In genomic region chr7:30525409-30525808, GRCh38 we compare ENCODE assay signal across 25 cellular contexts.
"Had no signal": no experiment of that assay in that cellular context is flagged by ENCODE, and none has a peak within 500 bp of the region (broad histone marks: within the 10 kb centered on the region; RNA-seq: fewer than 3 reads in every experiment).

No MANE protein-coding gene starts in this region.

- H3K4me1 ChIP-seq: body of pancreas had no signal

- H3K9me3 Mint-ChIP-seq: activated CD4-positive, alpha-beta T cell treated with anti-CD3 and anti-CD28 coated beads, Interleukin-2, amount 10 ng/mL, durations not matched to agents 7 days and 5 days; activated CD8-positive, alpha-beta T cell treated with anti-CD3 and anti-CD28 coated beads for 36 hours; activated naive CD8-positive, alpha-beta T cell treated with anti-CD3 and anti-CD28 coated beads, Interleukin-2, amount 10 ng/mL, durations not matched to agents 7 days and 5 days; activated T-cell treated with anti-CD3 and anti-CD28 coated beads, Interleukin-2, amount 50 U/mL, for 72 hours; activated T-helper 2 cell treated with anti-CD3 and anti-CD28 coated beads, Interferon-gamma antibody, Interleukin-2, Interleukin-4, amounts not matched to agents 10 μg/mL and 5 μg/mL and 100 μg/mL, durations not matched to agents 14 hours and 24 hours and 36 hours had no signal

- ATAC-seq: activated CD8-positive, alpha-beta T cell treated with anti-CD3 and anti-CD28 coated beads for 36 hours; activated T-cell treated with anti-CD3 and anti-CD28 coated beads, Interleukin-2, amount 50 U/mL, for 72 hours; body of pancreas; T-helper 17 cell had no signal

- H3K27ac Mint-ChIP-seq: activated CD4-positive, alpha-beta T cell treated with anti-CD3 and anti-CD28 coated beads, Interleukin-2, amount 10 ng/mL, durations not matched to agents 7 days and 5 days; activated CD8-positive, alpha-beta T cell treated with anti-CD3 and anti-CD28 coated beads for 36 hours; activated naive CD8-positive, alpha-beta T cell treated with anti-CD3 and anti-CD28 coated beads, Interleukin-2, amount 10 ng/mL, durations not matched to agents 7 days and 5 days; activated T-cell treated with anti-CD3 and anti-CD28 coated beads, Interleukin-2, amount 50 U/mL, for 72 hours; activated T-helper 2 cell treated with anti-CD3 and anti-CD28 coated beads, Interferon-gamma antibody, Interleukin-2, Interleukin-4, amounts not matched to agents 10 μg/mL and 5 μg/mL and 100 μg/mL, durations not matched to agents 14 hours and 24 hours and 36 hours; T-helper 17 cell had no signal

- H3K27me3 ChIP-seq: body of pancreas, MG63 had no signal

- H3K27ac ChIP-seq: body of pancreas had no signal

- H3K9me3 ChIP-seq: body of pancreas, MG63 had no signal

- H3K36me3 ChIP-seq: MG63 had no signal

- DNase-seq: activated CD4-positive, alpha-beta T cell treated with anti-CD3 and anti-CD28 coated beads, Interleukin-2, amount 10 ng/mL, durations not matched to agents 7 days and 5 days; activated CD4-positive, CD25-positive, alpha-beta regulatory T cell; activated CD8-positive, alpha-beta memory T cell treated with anti-CD3 and anti-CD28 coated beads, Interleukin-2, amount 50 U/mL, for 4 hours; activated CD8-positive, alpha-beta T cell treated with anti-CD3 and anti-CD28 coated beads for 36 hours; activated gamma-delta T cell treated with Interleukin-2 at 50 U/mL for 16 hours; activated naive CD4-positive, alpha-beta T cell treated with anti-CD3 and anti-CD28 coated beads, Interleukin-2, amount 50 U/mL, for 16 hours; activated naive CD8-positive, alpha-beta T cell treated with anti-CD3 and anti-CD28 coated beads, Interleukin-2, amount 10 ng/mL, durations not matched to agents 7 days and 5 days; activated T-cell treated with anti-CD3 and anti-CD28 coated beads, Interleukin-2, amount 50 U/mL, for 72 hours; aorta; body of pancreas; central memory CD4-positive, alpha-beta T cell; MG63; MV-4-11; NCI-H1092 treated with DMSO at 0.1 percent for 48 hours; NCI-H1417 treated with DMSO at 0.1 percent for 48 hours; NCI-H1694; NCI-H2029; NCI-H2107; NCI-H345; NCI-H510A; NK-92 treated with Interleukin-12 subunit alpha and Interleukin-12 subunit beta, amount 100 ng/mL, for 24 hours; SHP77 treated with DMSO at 0.1 percent for 48 hours; T-helper 17 cell; T-helper 9 cell had no signal

- H3K27me3 Mint-ChIP-seq: activated CD4-positive, alpha-beta T cell treated with anti-CD3 and anti-CD28 coated beads, Interleukin-2, amount 10 ng/mL, durations not matched to agents 7 days and 5 days; activated CD8-positive, alpha-beta T cell treated with anti-CD3 and anti-CD28 coated beads for 36 hours; activated naive CD8-positive, alpha-beta T cell treated with anti-CD3 and anti-CD28 coated beads, Interleukin-2, amount 10 ng/mL, durations not matched to agents 7 days and 5 days; T-helper 17 cell had no signal

- H3K4me3 ChIP-seq: body of pancreas, MG63 had no signal

- H3K4me3 Mint-ChIP-seq: activated CD4-positive, alpha-beta T cell treated with anti-CD3 and anti-CD28 coated beads, Interleukin-2, amount 10 ng/mL, durations not matched to agents 7 days and 5 days; activated CD8-positive, alpha-beta T cell treated with anti-CD3 and anti-CD28 coated beads for 36 hours; activated naive CD8-positive, alpha-beta T cell treated with anti-CD3 and anti-CD28 coated beads, Interleukin-2, amount 10 ng/mL, durations not matched to agents 7 days and 5 days; activated T-cell treated with anti-CD3 and anti-CD28 coated beads, Interleukin-2, amount 50 U/mL, for 72 hours; T-helper 17 cell had no signal
